In genomic region chr3:134768116-134768515, GRCh38 we compare ENCODE assay signal across 22 cellular contexts. TPM values are rescaled to one million over a fixed set of nuclear protein-coding genes. Genes with fewer than 3 reads are reported as not detected.
DNase-seq lines count a peak whose midpoint lies in the region; ATAC-seq and TF ChIP-seq lines count a peak whose summit lies in the region.
"Had no signal": no experiment of that assay in that cellular context is flagged by ENCODE, and none has a peak within 500 bp of the region (broad histone marks: within the 10 kb centered on the region; RNA-seq: fewer than 3 reads in every experiment).

No MANE protein-coding gene starts in this region.

- TF ChIP-seq POLR2A in esophagus muscularis mucosa (IDR thresholded peaks at IDR 0.05; ENCODE audit: low read depth): no peak

- no peak overlapping the region for H3K4me2 ChIP-seq in neural progenitor cell
- H3K4me2 ChIP-seq: BLaER1 had no signal

- intact Hi-C loops in esophagus muscularis mucosa (cut with DNase I): no loop called here
- intact Hi-C loops in colonic mucosa (cut with DNase I): no loop called here

- no peaks in the 10 kb centered on the region for H4K20me1 ChIP-seq in neural progenitor cell (ENCODE audit: low read depth)
- H4K20me1 ChIP-seq: BLaER1 had no signal

- H2AFZ ChIP-seq in neural progenitor cell (replicated peaks): no peak overlapping the region
- H2AFZ ChIP-seq: GM23248 had no signal

- DNase-seq in activated CD8-positive, alpha-beta memory T cell treated with anti-CD3 and anti-CD28 coated beads, Interleukin-2, amount 10 ng/mL, durations not matched to agents 7 days and 5 days: peak; percentile 19
- no peak for DNase-seq in activated CD8-positive, alpha-beta memory T cell treated with anti-CD3 and anti-CD28 coated beads, Interleukin-2, amount 50 U/mL, for 4 hours
- DNase-seq in SK-MEL-5 (ENCODE audit: low read depth, low spot score) (peak; percentile 22), esophagus muscularis mucosa (ENCODE audit: extremely low spot score) (peak; percentile 86), neural progenitor cell (ENCODE audit: low spot score) (no peak), colonic mucosa (no peak), SW480 (ENCODE audit: low spot score) (no peak)
- DNase-seq: CD4-positive, CD25-positive, alpha-beta regulatory T cell; CD8-positive, alpha-beta T cell; DMS 273 treated with DMSO at 0.1 percent for 48 hours; DMS79; EL; GDM1; GM23248; H7; HCEC 1CT had no signal

- no peak for ATAC-seq in activated CD8-positive, alpha-beta memory T cell treated with anti-CD3 and anti-CD28 coated beads, Interleukin-2, amount 10 ng/mL, durations not matched to agents 7 days and 5 days
- ATAC-seq in HG03097 (IDR thresholded peaks at IDR 0.05; ENCODE audit: low FRiP score, unreplicated experiment): no peak
- ATAC-seq: CD8-positive, alpha-beta T cell; GM12878 had no signal

- H3K27me3 ChIP-seq in esophagus muscularis mucosa: no peaks in the 10 kb centered on the region
- H3K27me3 ChIP-seq in neural progenitor cell: no peaks in the 10 kb centered on the region
- no peaks in the 10 kb centered on the region for H3K27me3 ChIP-seq in colonic mucosa
- H3K27me3 ChIP-seq: BLaER1 had no signal

- H3K36me3 ChIP-seq in esophagus muscularis mucosa (no peaks in the 10 kb centered on the region), neural progenitor cell (no peaks in the 10 kb centered on the region), colonic mucosa (no peaks in the 10 kb centered on the region)
- H3K36me3 ChIP-seq: BLaER1 had no signal

- H3K9me3 ChIP-seq in esophagus muscularis mucosa: no peaks in the 10 kb centered on the region
- no peaks in the 10 kb centered on the region for H3K9me3 ChIP-seq in neural progenitor cell (ENCODE audit: low read depth)
- H3K9me3 ChIP-seq in colonic mucosa: no peaks in the 10 kb centered on the region
- H3K9me3 ChIP-seq: BLaER1 had no signal

- H3K9me3 Mint-ChIP-seq in activated CD8-positive, alpha-beta memory T cell treated with anti-CD3 and anti-CD28 coated beads, Interleukin-2, amount 10 ng/mL, durations not matched to agents 7 days and 5 days (ENCODE audit: low read depth): no peaks in the 10 kb centered on the region
- no peaks in the 10 kb centered on the region for H3K9me3 Mint-ChIP-seq in neural progenitor cell
- H3K9me3 Mint-ChIP-seq: CD8-positive, alpha-beta T cell had no signal

- TF ChIP-seq CTCF in esophagus muscularis mucosa (IDR thresholded peaks at IDR 0.05): no peak
- TF ChIP-seq CTCF in neural progenitor cell (IDR thresholded peaks at IDR 0.05): no peak
- TF ChIP-seq CTCF in colonic mucosa (IDR thresholded peaks at IDR 0.05): no peak

- no peaks in the 10 kb centered on the region for H3K79me2 ChIP-seq in neural progenitor cell (ENCODE audit: low read depth)

- no peak overlapping the region for H3K27ac Mint-ChIP-seq in activated CD8-positive, alpha-beta memory T cell treated with anti-CD3 and anti-CD28 coated beads, Interleukin-2, amount 10 ng/mL, durations not matched to agents 7 days and 5 days
- H3K27ac Mint-ChIP-seq in neural progenitor cell: peak overlapping the region; percentile 4
- H3K27ac Mint-ChIP-seq: B cell; CD4-positive, CD25-positive, alpha-beta regulatory T cell; CD8-positive, alpha-beta T cell had no signal

- no peak overlapping the region for H3K27ac ChIP-seq in esophagus muscularis mucosa (replicated peaks in 1 of 4)
- no peak overlapping the region for H3K27ac ChIP-seq in neural progenitor cell
- H3K27ac ChIP-seq in colonic mucosa: no peak overlapping the region
- H3K27ac ChIP-seq: 22Rv1, BLaER1, C4-2B, GM23248 had no signal

- H3K27me3 Mint-ChIP-seq in activated CD8-positive, alpha-beta memory T cell treated with anti-CD3 and anti-CD28 coated beads, Interleukin-2, amount 10 ng/mL, durations not matched to agents 7 days and 5 days: peaks cover 14% of the 10 kb centered on the region
- no peaks in the 10 kb centered on the region for H3K27me3 Mint-ChIP-seq in neural progenitor cell (ENCODE audit: insufficient read depth, low read depth)

- H3K4me3 ChIP-seq in esophagus muscularis mucosa (no peak overlapping the region), neural progenitor cell (no peak overlapping the region), colonic mucosa (no peak overlapping the region)
- H3K4me3 ChIP-seq: BLaER1, GM12878, GM23248 had no signal

- H3K36me3 Mint-ChIP-seq in activated CD8-positive, alpha-beta memory T cell treated with anti-CD3 and anti-CD28 coated beads, Interleukin-2, amount 10 ng/mL, durations not matched to agents 7 days and 5 days: no peaks in the 10 kb centered on the region
- H3K36me3 Mint-ChIP-seq in neural progenitor cell: no peaks in the 10 kb centered on the region
- H3K36me3 Mint-ChIP-seq: CD4-positive, CD25-positive, alpha-beta regulatory T cell; CD8-positive, alpha-beta T cell had no signal

- CTCF ChIA-PET in activated CD8-positive, alpha-beta memory T cell treated with anti-CD3 and anti-CD28 coated beads, Interleukin-2, amount 10 ng/mL, durations not matched to agents 7 days and 5 days (lab: Charles Lee): no interaction called here

- H3K4me1 ChIP-seq in esophagus muscularis mucosa: no peaks in the 10 kb centered on the region
- H3K4me1 ChIP-seq in neural progenitor cell: no peaks in the 10 kb centered on the region
- no peaks in the 10 kb centered on the region for H3K4me1 ChIP-seq in colonic mucosa
- H3K4me1 ChIP-seq: BLaER1 had no signal

- no peak overlapping the region for H3K4me3 Mint-ChIP-seq in activated CD8-positive, alpha-beta memory T cell treated with anti-CD3 and anti-CD28 coated beads, Interleukin-2, amount 10 ng/mL, durations not matched to agents 7 days and 5 days
- H3K4me3 Mint-ChIP-seq in neural progenitor cell: no peak overlapping the region
- H3K4me3 Mint-ChIP-seq: B cell; CD4-positive, CD25-positive, alpha-beta regulatory T cell; CD8-positive, alpha-beta T cell had no signal

- H3K4me1 Mint-ChIP-seq in activated CD8-positive, alpha-beta memory T cell treated with anti-CD3 and anti-CD28 coated beads, Interleukin-2, amount 10 ng/mL, durations not matched to agents 7 days and 5 days: no peaks in the 10 kb centered on the region
- H3K4me1 Mint-ChIP-seq in neural progenitor cell: no peaks in the 10 kb centered on the region
- H3K4me1 Mint-ChIP-seq: B cell; CD4-positive, CD25-positive, alpha-beta regulatory T cell had no signal

- in situ Hi-C loops in SK-MEL-5 (cut with HindIII; ENCODE audit: low pct_unique_long_range_greater_than_20kb, low sequenced_read_pairs): no loop called here

- WGBS in esophagus muscularis mucosa: 85% methylated on average over 3 of the region's 3 CpGs

- no peak for TF ChIP-seq EP300 in esophagus muscularis mucosa (IDR thresholded peaks at IDR 0.05)

- H3K9ac ChIP-seq in neural progenitor cell (no peak overlapping the region), colonic mucosa (ENCODE audit: low read depth in 2 of 2, low read length in 2 of 2) (no peak overlapping the region)
- H3K9ac ChIP-seq: BLaER1, GM23248 had no signal

- no peaks in the 10 kb centered on the region for H3F3A ChIP-seq in neural progenitor cell (ENCODE audit: low read depth)

RNA-seq across cellular contexts. Expression of gene EPHB1, which starts 26.9 kb away (rescaled TPM):
- total RNA-seq in activated CD8-positive, alpha-beta memory T cell treated with anti-CD3 and anti-CD28 coated beads, Interleukin-2, amount 10 ng/mL, durations not matched to agents 7 days and 5 days: 1 to 10 TPM in 1 of 2 experiments, under 1 TPM in 1; 0.35 to 2.2 TPM
- 1.1 TPM in 1 of 2 replicates, not detected in the other for total RNA-seq in SK-MEL-5 (2014; rRNA removed; shearing (Covaris generic))
- 0.13 and 0.44 TPM in 2 replicates for polyA plus RNA-seq in SK-MEL-5 (2015; cell fraction: cytosol; rRNA removed)
- polyA plus RNA-seq in SK-MEL-5 (2015; cell fraction: nucleus; rRNA removed): not detected in 2 replicates
- total RNA-seq in esophagus muscularis mucosa (1 to 10 TPM in 3 of 4 donors, under 1 TPM in 1; under 0.01 to 6.1 (median 2.8) TPM), neural progenitor cell (ENCODE audit: low replicate concordance) (8.8 and 9.1 TPM in 2 replicates), colonic mucosa (under 1 TPM; 0.40 to 0.74 TPM)
- total RNA-seq: B cell; CD8-positive, alpha-beta T cell had no signal

Comparison
In these comparisons a context has a peak if more than half of its experiments do, and no peak if none do; other contexts are left out.
1. DNase-seq: peak in activated CD8-positive, alpha-beta memory T cell treated with anti-CD3 and anti-CD28 coated beads, Interleukin-2, amount 10 ng/mL, durations not matched to agents 7 days and 5 days (single experiment), SK-MEL-5 (single experiment) and esophagus muscularis mucosa (single experiment); none in activated CD8-positive, alpha-beta memory T cell treated with anti-CD3 and anti-CD28 coated beads, Interleukin-2, amount 50 U/mL, for 4 hours (single experiment), neural progenitor cell (single experiment), colonic mucosa (single experiment) and SW480 (single experiment).